ENCODE assay signal across 11 cellular contexts in genomic region chr2:120729410-120730052, GRCh38. TPM values are rescaled to one million over a fixed set of nuclear protein-coding genes. Genes with fewer than 3 reads are reported as not detected.
A peak's percentile ranks its signal among the peaks of the same experiment; 100 is the strongest.
DNase-seq lines count a peak whose midpoint lies in the region; ATAC-seq and TF ChIP-seq lines count a peak whose summit lies in the region.
"Had no signal": no experiment of that assay in that cellular context is flagged by ENCODE, and none has a peak within 500 bp of the region (broad histone marks: within the 10 kb centered on the region; RNA-seq: fewer than 3 reads in every experiment).

No MANE protein-coding gene starts in this region.

- H3K4me1 ChIP-seq in Panc1 (ENCODE audit: control insufficient read depth, insufficient read depth, low read length) (no peaks in the 10 kb centered on the region), psoas muscle (no peaks in the 10 kb centered on the region), Karpas-422 (ENCODE audit: low read length) (no peaks in the 10 kb centered on the region)
- no peaks in the 10 kb centered on the region for H3K4me1 ChIP-seq in CD8-positive, alpha-beta T cell (ENCODE audit: insufficient read depth, low read length)

- no peaks in the 10 kb centered on the region for H3K9me2 ChIP-seq in Karpas-422 (replicated peaks; ENCODE audit: insufficient read depth, low read length)

- no TSS peak for BruUV-seq in Panc1 (replicated peaks; lab: Mats Ljungman, UMichigan)

- H3K4me2 ChIP-seq in Karpas-422 (ENCODE audit: low read depth, low read length, poor library complexity, severe bottlenecking), result no peak overlapping the region

- H3K36me3 ChIP-seq in Panc1 (ENCODE audit: control insufficient read depth, insufficient read depth, low read length), result no peaks in the 10 kb centered on the region
- no peaks in the 10 kb centered on the region for H3K36me3 ChIP-seq in psoas muscle (ENCODE audit: insufficient read depth in 1 of 2, low read depth in 1 of 2)
- no peaks in the 10 kb centered on the region for H3K36me3 ChIP-seq in Karpas-422 (ENCODE audit: insufficient read depth, low read length)
- no peaks in the 10 kb centered on the region for H3K36me3 ChIP-seq in CD8-positive, alpha-beta T cell (ENCODE audit: insufficient read depth, low read length)

- H3K27me3 Mint-ChIP-seq in stimulated activated memory B cell treated with anti-CD40 and anti-IgM and Interleukin-4, amounts not matched to agents 10 μg/mL and 1 μg/mL and 100 μg/mL, for 72 hours, result peaks cover 30% of the 10 kb centered on the region
- H3K27me3 Mint-ChIP-seq in CD8-positive, alpha-beta T cell (ENCODE audit: low read depth), result peaks cover 32% of the 10 kb centered on the region

- H3K79me2 ChIP-seq in Karpas-422 (ENCODE audit: low read length), result no peaks in the 10 kb centered on the region

- H3K27ac ChIP-seq in Panc1 (ENCODE audit: low read length) (no peak overlapping the region), psoas muscle (no peak overlapping the region), Karpas-422 (ENCODE audit: low read length) (no peak overlapping the region)
- no peak overlapping the region for H3K27ac ChIP-seq in CD8-positive, alpha-beta T cell (ENCODE audit: low read depth, low read length)
- H3K27ac ChIP-seq: HL-60 had no signal

- H3K4me1 Mint-ChIP-seq in stimulated activated memory B cell treated with anti-CD40 and anti-IgM and Interleukin-4, amounts not matched to agents 10 μg/mL and 1 μg/mL and 100 μg/mL, for 72 hours, result no peaks in the 10 kb centered on the region
- H3K4me1 Mint-ChIP-seq in CD8-positive, alpha-beta T cell (ENCODE audit: low read depth), result no peaks in the 10 kb centered on the region

- H3K4me3 Mint-ChIP-seq in stimulated activated memory B cell treated with anti-CD40 and anti-IgM and Interleukin-4, amounts not matched to agents 10 μg/mL and 1 μg/mL and 100 μg/mL, for 72 hours, result no peak overlapping the region
- no peak overlapping the region for H3K4me3 Mint-ChIP-seq in CD8-positive, alpha-beta T cell

- no peak overlapping the region for H3K27ac Mint-ChIP-seq in stimulated activated memory B cell treated with anti-CD40 and anti-IgM and Interleukin-4, amounts not matched to agents 10 μg/mL and 1 μg/mL and 100 μg/mL, for 72 hours
- H3K27ac Mint-ChIP-seq in CD8-positive, alpha-beta T cell, result no peak overlapping the region

- peaks cover 2% of the 10 kb centered on the region for H3K9me3 Mint-ChIP-seq in stimulated activated memory B cell treated with anti-CD40 and anti-IgM and Interleukin-4, amounts not matched to agents 10 μg/mL and 1 μg/mL and 100 μg/mL, for 72 hours
- H3K9me3 Mint-ChIP-seq in CD8-positive, alpha-beta T cell, result peaks cover 6% of the 10 kb centered on the region

- H3K9me3 ChIP-seq in Panc1 (ENCODE audit: control insufficient read depth, insufficient read depth, low read depth, low read length), result peaks cover 13% of the 10 kb centered on the region; the same call in 1 of the 2 replicates
- no peaks in the 10 kb centered on the region for H3K9me3 ChIP-seq in psoas muscle
- H3K9me3 ChIP-seq in Karpas-422 (ENCODE audit: low read length), result no peaks in the 10 kb centered on the region
- no peaks in the 10 kb centered on the region for H3K9me3 ChIP-seq in CD8-positive, alpha-beta T cell (ENCODE audit: low read length)

- CTCF ChIA-PET in Panc1 (lab: Charles Lee), result interaction anchor here (0.5 kb wide), 1 partner anchor 19 kb away, joined by 3 read pairs; no protein-coding TSS in a partner anchor
- CTCF ChIA-PET in CD8-positive, alpha-beta T cell (lab: Charles Lee), result no interaction called here

- no peak overlapping the region for H3K4me3 ChIP-seq in Panc1 (ENCODE audit: low read depth in 2 of 2, low read length in 2 of 2)
- H3K4me3 ChIP-seq in psoas muscle, result no peak overlapping the region
- H3K4me3 ChIP-seq in Karpas-422 (ENCODE audit: low read length), result no peak overlapping the region
- H3K4me3 ChIP-seq in CD8-positive, alpha-beta T cell (ENCODE audit: low read depth, low read length), result no peak overlapping the region

- WGBS in psoas muscle, 3 donors, result 47 to 59% (median 50%) methylated on average over 7 of the region's 7 CpGs

- H3K27me3 ChIP-seq in Panc1 (ENCODE audit: control insufficient read depth, insufficient read depth, low read length) (no peaks in the 10 kb centered on the region), psoas muscle (ENCODE audit: insufficient read depth in 3 of 3, low read length in 2 of 3) (peaks cover 0 to 7% (median 0%) of the 10 kb centered on the region in 3 donors), Karpas-422 (ENCODE audit: low read length) (no peaks in the 10 kb centered on the region)
- H3K27me3 ChIP-seq in CD8-positive, alpha-beta T cell (ENCODE audit: insufficient read depth, low read length), result no peaks in the 10 kb centered on the region

- no peak overlapping the region for H3K9ac ChIP-seq in Karpas-422 (ENCODE audit: low read length)

- TF ChIP-seq CTCF in Panc1 (IDR thresholded peaks at IDR 0.05), result 0 out of 2 replicates have a peak, but pooled peaks have one; percentile 4
- no peak for TF ChIP-seq CTCF in psoas muscle (IDR thresholded peaks at IDR 0.05)
- no peak for TF ChIP-seq CTCF in CD8-positive, alpha-beta T cell (IDR thresholded peaks at IDR 0.05)

- intact Hi-C loops in Panc1 (cut with micrococcal nuclease; ENCODE audit: unreplicated experiment) (no loop called here), psoas muscle (cut with DNase I) (no loop called here)
- intact Hi-C loops in CD8-positive, alpha-beta T cell (cut with DNase I, micrococcal nuclease), result no loop called here

- POLR2A ChIA-PET in Panc1 (lab: Charles Lee), result no interaction called here
- POLR2A ChIA-PET in CD8-positive, alpha-beta T cell (lab: Charles Lee), result no interaction called here

- no peaks in the 10 kb centered on the region for H4K20me1 ChIP-seq in Karpas-422 (ENCODE audit: insufficient read depth, low read depth, low read length)

- no peak overlapping the region for H2AFZ ChIP-seq in Karpas-422 (ENCODE audit: low read length)

- in situ Hi-C loops in Panc1 (cut with HindIII; ENCODE audit: low pct_unique_long_range_greater_than_20kb, low sequenced_read_pairs), result no loop called here

- no peaks in the 10 kb centered on the region for H3K36me3 Mint-ChIP-seq in stimulated activated memory B cell treated with anti-CD40 and anti-IgM and Interleukin-4, amounts not matched to agents 10 μg/mL and 1 μg/mL and 100 μg/mL, for 72 hours
- H3K36me3 Mint-ChIP-seq in CD8-positive, alpha-beta T cell, result no peaks in the 10 kb centered on the region

- DNase-seq in GM04504 (ENCODE audit: low read depth), result peak; percentile 52
- no peak for DNase-seq in Panc1 (ENCODE audit: low read depth, low spot score)
- DNase-seq in psoas muscle, result no peak
- no peak for DNase-seq in Karpas-422
- DNase-seq in CD8-positive, alpha-beta T cell, result no peak
- DNase-seq: NCI-H345, T-helper 9 cell had no signal

- peak; percentile 78; the same call in 1 of the 2 replicates for ATAC-seq in Panc1
- ATAC-seq in esophagus mucosa, result peak; percentile 49
- ATAC-seq in psoas muscle, result peak; percentile 59 to 83 (median 79)
- ATAC-seq in GM19023 (IDR thresholded peaks at IDR 0.05; ENCODE audit: unreplicated experiment), result no peak
- ATAC-seq in stimulated activated memory B cell treated with anti-CD40 and anti-IgM and Interleukin-4, amounts not matched to agents 10 μg/mL and 1 μg/mL and 100 μg/mL, for 72 hours, result no peak
- no peak for ATAC-seq in CD8-positive, alpha-beta T cell

RNA-seq across cellular contexts. Expression of gene GLI2, which starts 6.1 kb away (rescaled TPM):
- total RNA-seq in Panc1 (2021; ENCODE audit: unreplicated experiment) (6.2 TPM), esophagus mucosa (0.72 TPM), psoas muscle (1 to 10 TPM in 1 of 4 donors, under 1 TPM in 3; 0.66 to 2.4 (median 0.76) TPM)
- polyA plus RNA-seq in Panc1 (2012; ENCODE audit: insufficient read length), result 5.1 TPM
- under 1 TPM; 0.20 to 0.24 (median 0.22) TPM for polyA plus RNA-seq in psoas muscle
- 0.07 TPM in 1 of 2 replicates, not detected in the other for total RNA-seq in Karpas-422 (2014; rRNA removed; shearing (Covaris generic); ENCODE audit: low replicate concordance)
- total RNA-seq in CD8-positive, alpha-beta T cell, result not detected

Comparison
In these comparisons a context has a peak if more than half of its experiments do, and no peak if none do; other contexts are left out.
1. ATAC-seq: peak in Panc1 (single experiment), esophagus mucosa (single experiment) and psoas muscle (4 of 4); none in GM19023 (single experiment), stimulated activated memory B cell treated with anti-CD40 and anti-IgM and Interleukin-4, amounts not matched to agents 10 μg/mL and 1 μg/mL and 100 μg/mL, for 72 hours (single experiment) and CD8-positive, alpha-beta T cell (single experiment).